18 cellular contexts compared by ENCODE assay signal in genomic region chr12:24952389-24952788, GRCh38.
"Had no signal": no experiment of that assay in that cellular context is flagged by ENCODE, and none has a peak within 500 bp of the region (broad histone marks: within the 10 kb centered on the region; RNA-seq: fewer than 3 reads in every experiment).

No MANE protein-coding gene starts in this region.

- H3K27ac ChIP-seq: hepatocyte, neutrophil, thyroid gland, vagina, VCaP had no signal

- H3K36me3 ChIP-seq: adrenal gland, neutrophil, thyroid gland, vagina had no signal

- ATAC-seq: activated CD8-positive, alpha-beta T cell treated with anti-CD3 and anti-CD28 coated beads, Interleukin-2, amount 10 ng/mL, durations not matched to agents 7 days and 5 days; body of pancreas; left ventricle myocardium superior had no signal

- FAIRE-seq: kidney had no signal

- DNase-seq: activated CD4-positive, alpha-beta T cell treated with anti-CD3 and anti-CD28 coated beads for 4 hours; activated CD8-positive, alpha-beta T cell treated with anti-CD3 and anti-CD28 coated beads, Interleukin-2, amount 10 ng/mL, durations not matched to agents 7 days and 5 days; activated naive CD4-positive, alpha-beta T cell; central memory CD4-positive, alpha-beta T cell; effector CD8-positive, alpha-beta T cell; foreskin melanocyte; left ventricle myocardium superior; stimulated activated CD4-positive, alpha-beta T cell treated with anti-CD3 and anti-CD28 coated beads, Interleukin-4, amount 100 ng/mL, for 4 hours; thyroid gland had no signal

- H2AFZ ChIP-seq: hepatocyte had no signal

- H3K4me1 ChIP-seq: adrenal gland had no signal

- H3K4me3 ChIP-seq: adrenal gland, body of pancreas, coronary artery, hepatocyte, thyroid gland, vagina had no signal

- H3K27ac Mint-ChIP-seq: activated CD8-positive, alpha-beta T cell treated with anti-CD3 and anti-CD28 coated beads, Interleukin-2, amount 10 ng/mL, durations not matched to agents 7 days and 5 days; activated T-helper 1 cell treated with anti-CD3 and anti-CD28 coated beads, Interleukin-12 subunit alpha, Interleukin-12 subunit beta, Interleukin-2, Interleukin-4 antibody, amounts not matched to agents 30 ng/mL and 10 ng/mL and 1 ng/mL, durations not matched to agents 14 hours and 24 hours and 36 hours had no signal

- H3K27me3 ChIP-seq: adrenal gland, body of pancreas, thyroid gland, vagina had no signal

- H3K9me3 ChIP-seq: adrenal gland, body of pancreas, neutrophil, thyroid gland, vagina had no signal

- H3K4me3 Mint-ChIP-seq: activated CD8-positive, alpha-beta T cell treated with anti-CD3 and anti-CD28 coated beads, Interleukin-2, amount 10 ng/mL, durations not matched to agents 7 days and 5 days; activated T-helper 1 cell treated with anti-CD3 and anti-CD28 coated beads, Interleukin-12 subunit alpha, Interleukin-12 subunit beta, Interleukin-2, Interleukin-4 antibody, amounts not matched to agents 30 ng/mL and 10 ng/mL and 1 ng/mL, durations not matched to agents 14 hours and 24 hours and 36 hours had no signal
